ENCODE assay signal across 8 cellular contexts in the genomic region with DNA sequence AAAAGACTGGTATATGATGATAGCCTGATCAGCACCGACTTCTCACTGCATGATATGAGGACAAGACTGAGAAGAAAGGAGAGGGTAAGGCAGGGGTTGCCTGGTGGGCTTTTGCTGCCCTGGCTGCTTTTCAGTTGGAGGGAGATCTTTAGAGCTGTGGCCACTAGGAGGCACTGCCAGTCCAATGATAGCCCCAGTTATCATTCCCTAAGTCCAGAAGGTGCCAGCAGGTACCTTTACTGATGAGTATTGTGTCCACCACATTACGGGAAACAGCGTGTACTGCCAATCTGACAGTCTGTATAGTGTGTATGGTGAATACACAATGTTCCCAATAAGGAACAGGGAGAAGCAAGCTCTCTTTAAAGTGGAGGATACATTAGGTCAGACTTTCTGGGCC. TPM values are rescaled to one million over a fixed set of nuclear protein-coding genes. Genes with fewer than 3 reads are reported as not detected.
DNase-seq lines count a peak whose midpoint lies in the region; ATAC-seq and TF ChIP-seq lines count a peak whose summit lies in the region.

No MANE protein-coding gene starts in this region.

- H3K9ac ChIP-seq in mammary epithelial cell (ENCODE audit: insufficient read depth, low read length) (no peak overlapping the region), neural cell (ENCODE audit: low read length) (no peak overlapping the region)

- in situ Hi-C loops in mammary epithelial cell (cut with MboI; ENCODE audit: low sequenced_read_pairs in 2 of 2) = loop anchor here (10.0 kb wide), 2 partner anchors 272 to 292 kb away; a partner anchor contains a TSS

- H3K79me2 ChIP-seq in mammary epithelial cell (ENCODE audit: insufficient read depth, low read length) (no peaks in the 10 kb centered on the region), neural cell (replicated peaks; ENCODE audit: insufficient read depth, low read length) (peaks cover 39% of the 10 kb centered on the region)

- TF ChIP-seq CTCF in CD14-positive monocyte (IDR thresholded peaks at IDR 0.05) (peak; percentile 68), mammary epithelial cell (conservative IDR thresholded peaks at IDR 0.05 in 1 of 2, IDR thresholded peaks at IDR 0.05 in 1 of 2; ENCODE audit: extremely low read depth in 1 of 2, insufficient read depth in 1 of 2, low read depth in 1 of 2, low read length in 2 of 2) (peak; percentile 68 to 75), neural cell (IDR thresholded peaks at IDR 0.05; ENCODE audit: poor library complexity, severe bottlenecking) (peak; percentile 39)

- H3K9me2 ChIP-seq in neural cell (ENCODE audit: insufficient read depth, low read length) = no peaks in the 10 kb centered on the region

- ATAC-seq in HG03025 (IDR thresholded peaks at IDR 0.05; ENCODE audit: low FRiP score, unreplicated experiment) = no peak

- H4K20me1 ChIP-seq in mammary epithelial cell (ENCODE audit: insufficient read depth, low read length) = no peaks in the 10 kb centered on the region
- H4K20me1 ChIP-seq in neural cell (ENCODE audit: insufficient read depth) = no peaks in the 10 kb centered on the region

- no peak overlapping the region for H3K27ac Mint-ChIP-seq in CD14-positive monocyte

- no peak overlapping the region for H2AFZ ChIP-seq in mammary epithelial cell (ENCODE audit: low read depth, low read length)
- H2AFZ ChIP-seq in neural cell (ENCODE audit: low read depth, low read length) = no peak overlapping the region

- no peaks in the 10 kb centered on the region for H3K36me3 ChIP-seq in mammary epithelial cell (ENCODE audit: insufficient read depth, low read length)
- no peaks in the 10 kb centered on the region for H3K36me3 ChIP-seq in neural cell (ENCODE audit: insufficient read depth, low read length)

- no peak for DNase-seq in CD14-positive monocyte (ENCODE audit: low spot score)
- DNase-seq in GM19238 (ENCODE audit: insufficient read length, low spot score) = peak; percentile 23
- DNase-seq in NCI-H2107 (lab: John Stamatoyannopoulos, UW) = peak; percentile 22
- peak; percentile 16 for DNase-seq in mammary epithelial cell
- DNase-seq in activated gamma-delta T cell (lab: John Stamatoyannopoulos, UW) = no peak
- DNase-seq in glomerular visceral epithelial cell (ENCODE audit: extremely low spot score) = no peak

- H3K27me3 Mint-ChIP-seq in CD14-positive monocyte (ENCODE audit: low read depth in 3 of 3) = peaks cover 32 to 51% (median 39%) of the 10 kb centered on the region in 3 donors

- CTCF ChIA-PET in mammary epithelial cell (lab: Charles Lee; ENCODE audit: low non-redundant PET) = interaction anchor here (1.2 kb wide), 1 partner anchor 56 kb away, joined by 8 read pairs; no protein-coding TSS in a partner anchor

- dilution Hi-C loops in mammary epithelial cell (cut with HindIII; ENCODE audit: low sequenced_read_pairs) = no loop called here

- H3K27me3 ChIP-seq in mammary epithelial cell (ENCODE audit: insufficient read depth, low read length) = peaks cover 10% of the 10 kb centered on the region
- no peaks in the 10 kb centered on the region for H3K27me3 ChIP-seq in neural cell (ENCODE audit: insufficient read depth, low read depth, low read length)

- intact Hi-C loops in CD14-positive monocyte (cut with micrococcal nuclease) (loop anchor here (2.0 to 5.0 kb wide), 2 partner anchors 264 to 265 kb away; no protein-coding TSS in a partner anchor), mammary epithelial cell (cut with micrococcal nuclease) (loop anchor here (1.0 to 10.0 kb wide), 5 partner anchors 56 to 552 kb away; no protein-coding TSS in a partner anchor)

- peaks cover 4% of the 10 kb centered on the region for H3K4me1 ChIP-seq in mammary epithelial cell (ENCODE audit: insufficient read depth, low read length)

- BruUV-seq in mammary epithelial cell (replicated peaks; lab: Mats Ljungman, UMichigan) = no TSS peak

- H3K9me3 Mint-ChIP-seq in CD14-positive monocyte = peaks cover 0 to 10% (median 2%) of the 10 kb centered on the region in 7 donors

- WGBS in mammary epithelial cell (ENCODE audit: low coverage, missing lambda C conversion rate) = 50% methylated on average over 3 of the region's 3 CpGs

- peaks cover 11% of the 10 kb centered on the region for H3K4me1 Mint-ChIP-seq in CD14-positive monocyte

- no peak overlapping the region for H3K4me3 Mint-ChIP-seq in CD14-positive monocyte

- H3F3A ChIP-seq in neural cell (ENCODE audit: insufficient read depth, low read length, poor library complexity, severe bottlenecking) = peaks cover 3% of the 10 kb centered on the region

- H3K9me3 ChIP-seq in mammary epithelial cell (replicated peaks; ENCODE audit: insufficient read depth, low read length) (no peaks in the 10 kb centered on the region), neural cell (ENCODE audit: low read length) (no peaks in the 10 kb centered on the region)

- H3K27ac ChIP-seq in mammary epithelial cell (ENCODE audit: insufficient read depth, low read depth, low read length) (no peak overlapping the region), neural cell (ENCODE audit: low read length) (no peak overlapping the region)

- peaks cover 0 to 5% of the 10 kb centered on the region in 2 donors for H3K36me3 Mint-ChIP-seq in CD14-positive monocyte

- H3K4me2 ChIP-seq in mammary epithelial cell (ENCODE audit: insufficient read depth, low read depth, low read length) = no peak overlapping the region
- H3K4me2 ChIP-seq in neural cell (ENCODE audit: low read length) = no peak overlapping the region

- H3K4me3 ChIP-seq in mammary epithelial cell (replicated peaks in 1 of 3; ENCODE audit: insufficient read depth in 1 of 3, low read depth in 2 of 3, low read length in 3 of 3) = no peak overlapping the region
- H3K4me3 ChIP-seq in neural cell (ENCODE audit: low read length) = no peak overlapping the region

- TF ChIP-seq RAD21 in neural cell (conservative IDR thresholded peaks at IDR 0.05) = peak; percentile 49

- TF ChIP-seq EP300 in neural cell (conservative IDR thresholded peaks at IDR 0.05; ENCODE audit: poor library complexity, severe bottlenecking) = no peak

TF ChIP-seq in neural cell, 6 proteins besides CTCF, POLR2A, EP300 and RAD21:
- no peak for TF ChIP-seq MXI1 (conservative IDR thresholded peaks at IDR 0.05; ENCODE audit: poor library complexity, severe bottlenecking)
- TF ChIP-seq, protein P1, sequence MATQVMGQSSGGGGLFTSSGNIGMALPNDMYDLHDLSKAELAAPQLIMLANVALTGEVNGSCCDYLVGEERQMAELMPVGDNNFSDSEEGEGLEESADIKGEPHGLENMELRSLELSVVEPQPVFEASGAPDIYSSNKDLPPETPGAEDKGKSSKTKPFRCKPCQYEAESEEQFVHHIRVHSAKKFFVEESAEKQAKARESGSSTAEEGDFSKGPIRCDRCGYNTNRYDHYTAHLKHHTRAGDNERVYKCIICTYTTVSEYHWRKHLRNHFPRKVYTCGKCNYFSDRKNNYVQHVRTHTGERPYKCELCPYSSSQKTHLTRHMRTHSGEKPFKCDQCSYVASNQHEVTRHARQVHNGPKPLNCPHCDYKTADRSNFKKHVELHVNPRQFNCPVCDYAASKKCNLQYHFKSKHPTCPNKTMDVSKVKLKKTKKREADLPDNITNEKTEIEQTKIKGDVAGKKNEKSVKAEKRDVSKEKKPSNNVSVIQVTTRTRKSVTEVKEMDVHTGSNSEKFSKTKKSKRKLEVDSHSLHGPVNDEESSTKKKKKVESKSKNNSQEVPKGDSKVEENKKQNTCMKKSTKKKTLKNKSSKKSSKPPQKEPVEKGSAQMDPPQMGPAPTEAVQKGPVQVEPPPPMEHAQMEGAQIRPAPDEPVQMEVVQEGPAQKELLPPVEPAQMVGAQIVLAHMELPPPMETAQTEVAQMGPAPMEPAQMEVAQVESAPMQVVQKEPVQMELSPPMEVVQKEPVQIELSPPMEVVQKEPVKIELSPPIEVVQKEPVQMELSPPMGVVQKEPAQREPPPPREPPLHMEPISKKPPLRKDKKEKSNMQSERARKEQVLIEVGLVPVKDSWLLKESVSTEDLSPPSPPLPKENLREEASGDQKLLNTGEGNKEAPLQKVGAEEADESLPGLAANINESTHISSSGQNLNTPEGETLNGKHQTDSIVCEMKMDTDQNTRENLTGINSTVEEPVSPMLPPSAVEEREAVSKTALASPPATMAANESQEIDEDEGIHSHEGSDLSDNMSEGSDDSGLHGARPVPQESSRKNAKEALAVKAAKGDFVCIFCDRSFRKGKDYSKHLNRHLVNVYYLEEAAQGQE (IDR thresholded peaks at IDR 0.05; ENCODE audit: borderline replicate concordance) = no peak
- TF ChIP-seq SMC3 (conservative IDR thresholded peaks at IDR 0.05; ENCODE audit: poor library complexity) = peak; percentile 36
TF ChIP-seq in neural cell: peak in this region for 1.

RNA-seq across cellular contexts. Expression of a gene that starts 55.8 kb away (rescaled TPM):
- polyA plus RNA-seq in CD14-positive monocyte = not detected
- not detected for total RNA-seq in mammary epithelial cell
- not detected for polyA plus RNA-seq in mammary epithelial cell
- not detected for polyA minus RNA-seq in mammary epithelial cell
- 0.11 TPM in 1 of 2 replicates, not detected in the other for polyA plus RNA-seq in neural cell
- polyA minus RNA-seq in neural cell = 0.97 and 2.2 TPM in 2 replicates

Comparison
In these comparisons a context has a peak if more than half of its experiments do, and no peak if none do; other contexts are left out.
1. DNase-seq: peak in GM19238 (single experiment), NCI-H2107 (single experiment) and mammary epithelial cell (single experiment); none in CD14-positive monocyte (single experiment), activated gamma-delta T cell (single experiment) and glomerular visceral epithelial cell (single experiment).
2. Peak in every context shown above with its lines, with median percentiles within 50 percentile points of each other: CTCF ChIP-seq.